In genomic region chr6:26196846-26197683, GRCh38 we compare ENCODE assay signal across 8 cellular contexts.
DNase-seq lines count a peak whose midpoint lies in the region; ATAC-seq lines count a peak whose summit lies in the region.

No MANE protein-coding gene starts in this region.

- no peaks in the 10 kb centered on the region for H3K36me3 Mint-ChIP-seq in CD4-positive, CD25-positive, alpha-beta regulatory T cell

- DNase-seq in CD4-positive, CD25-positive, alpha-beta regulatory T cell, result peak; percentile 78 to 96 (median 95)
- DNase-seq in NCI-H82 treated with DMSO at 0.1 percent for 48 hours (lab: John Stamatoyannopoulos, UW; ENCODE audit: unreplicated experiment) (peak; percentile 92), epidermal melanocyte (ENCODE audit: insufficient read length, low spot score) (peak; percentile 69), midbrain (lab: John Stamatoyannopoulos, UW) (peak; percentile 59)
- DNase-seq in activated CD8-positive, alpha-beta memory T cell treated with anti-CD3 and anti-CD28 coated beads, Interleukin-2, amount 50 U/mL, for 4 hours, result peak; percentile 70
- peak; percentile 74 for DNase-seq in stimulated activated naive CD4-positive, alpha-beta T cell treated with Interleukin-2 at 50 U/mL for 16 hours (lab: John Stamatoyannopoulos, UW)

- H3K27ac Mint-ChIP-seq in CD4-positive, CD25-positive, alpha-beta regulatory T cell, result peak overlapping the region; percentile 97 to 99 (median 99)

- H3K27me3 Mint-ChIP-seq in CD4-positive, CD25-positive, alpha-beta regulatory T cell, result no peaks in the 10 kb centered on the region

- peaks cover 20 to 55% (median 27%) of the 10 kb centered on the region in 4 donors for H3K4me1 Mint-ChIP-seq in CD4-positive, CD25-positive, alpha-beta regulatory T cell

- peak overlapping the region; percentile 99 for H3K4me3 ChIP-seq in CD4-positive, CD25-positive, alpha-beta regulatory T cell (ENCODE audit: low read depth, low read length)

- H3K9me3 Mint-ChIP-seq in CD4-positive, CD25-positive, alpha-beta regulatory T cell, result no peaks in the 10 kb centered on the region

- H3K36me3 ChIP-seq in CD4-positive, CD25-positive, alpha-beta regulatory T cell (ENCODE audit: control insufficient read depth, insufficient read depth, low read length), result no peaks in the 10 kb centered on the region

- peak overlapping the region; percentile 90 for H3K27ac ChIP-seq in CD4-positive, CD25-positive, alpha-beta regulatory T cell (ENCODE audit: insufficient read depth, low read length, poor library complexity, severe bottlenecking)

- no peaks in the 10 kb centered on the region for H3K27me3 ChIP-seq in CD4-positive, CD25-positive, alpha-beta regulatory T cell (ENCODE audit: control insufficient read depth, insufficient read depth, low read length)

- H3K4me3 Mint-ChIP-seq in CD4-positive, CD25-positive, alpha-beta regulatory T cell, result peak overlapping the region; percentile 93 to 99 (median 97)

- ATAC-seq in CD4-positive, CD25-positive, alpha-beta regulatory T cell (ENCODE audit: low read depth in 2 of 2), result peak; percentile 57 to 60
- ATAC-seq in GM19324 (IDR thresholded peaks at IDR 0.05; ENCODE audit: low FRiP score, unreplicated experiment), result peak; percentile 33
- ATAC-seq in HG03558 (IDR thresholded peaks at IDR 0.05; ENCODE audit: extremely low read depth, unreplicated experiment), result peak; percentile 27

- no peaks in the 10 kb centered on the region for H3K9me3 ChIP-seq in CD4-positive, CD25-positive, alpha-beta regulatory T cell (ENCODE audit: control insufficient read depth in 2 of 2, low read length in 2 of 2)

- peaks cover 34% of the 10 kb centered on the region for H3K4me1 ChIP-seq in CD4-positive, CD25-positive, alpha-beta regulatory T cell (ENCODE audit: control insufficient read depth, insufficient read depth, low read length, poor library complexity, severe bottlenecking)

Comparison
In these comparisons a context has a peak if more than half of its experiments do, and no peak if none do; other contexts are left out.
1. Peak in every context shown above with its lines: DNase-seq, ATAC-seq, H3K4me3 ChIP-seq and H3K27ac ChIP-seq.